ENCODE assay signal across 29 cellular contexts in the genomic region with DNA sequence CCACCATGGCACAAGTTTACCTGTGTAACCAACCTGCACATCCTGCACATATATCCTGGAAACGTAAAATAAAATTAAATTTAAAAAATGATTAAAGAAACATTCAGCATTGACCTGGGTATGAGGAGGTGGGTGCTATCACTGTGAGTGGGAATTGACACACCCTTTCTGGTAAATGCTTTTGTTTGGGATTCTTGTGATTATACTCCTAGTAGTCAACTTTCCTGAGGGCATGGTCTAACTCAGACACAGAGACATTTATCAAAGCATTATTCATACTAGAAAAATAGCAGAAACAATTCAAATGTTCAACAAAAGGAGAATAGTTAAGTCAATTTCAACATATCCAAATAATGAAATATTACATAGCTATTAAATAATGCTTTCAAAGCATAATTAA.
"Had no signal": no experiment of that assay in that cellular context is flagged by ENCODE, and none has a peak within 500 bp of the region (broad histone marks: within the 10 kb centered on the region; RNA-seq: fewer than 3 reads in every experiment).

No MANE protein-coding gene starts in this region.

- H3K27me3 ChIP-seq: brain microvascular endothelial cell, cardiac muscle cell, Peyer's patch had no signal

- H3K36me3 ChIP-seq: brain microvascular endothelial cell, cardiac muscle cell, Peyer's patch had no signal

- DNase-seq: activated B cell treated with CpG ODN at 0.5 μM for 24 hours; activated CD4-positive, alpha-beta memory T cell treated with anti-CD3 and anti-CD28 coated beads for 36 hours; activated CD4-positive, alpha-beta T cell treated with anti-CD3 and anti-CD28 coated beads for 4 hours; activated CD4-positive, alpha-beta T cell treated with anti-CD3 and anti-CD28 coated beads, Interleukin-2, amount 50 U/mL, for 1 hour; activated CD4-positive, CD25-positive, alpha-beta regulatory T cell treated with anti-CD3 and anti-CD28 coated beads, Interleukin-2, amount 50 U/mL, for 72 hours; activated CD8-positive, alpha-beta memory T cell treated with anti-CD3 and anti-CD28 coated beads, Interleukin-2, amount 50 U/mL, for 4 hours; activated naive CD4-positive, alpha-beta T cell treated with anti-CD3 and anti-CD28 coated beads, Interleukin-2, amount 10 ng/mL, durations not matched to agents 7 days and 5 days; activated naive CD8-positive, alpha-beta T cell treated with anti-CD3 and anti-CD28 coated beads, Interleukin-2, amount 50 U/mL, for 24 hours; activated T-cell treated with anti-CD3 and anti-CD28 coated beads for 4 hours; activated T-cell treated with anti-CD3 and anti-CD28 coated beads, Interleukin-2, amount 50 U/mL, for 4 hours; amniotic stem cell; aorta; brain microvascular endothelial cell; Kasumi-1; NCI-H1105 treated with DMSO at 0.1 percent for 48 hours; NCI-H1436; NCI-H1694; NCI-H2029; NCI-H345; NCI-H524 treated with DMSO at 0.1 percent for 48 hours; Peyer's patch; Right ventricle myocardium superior; RPMI8226; SW 1271; T-helper 1 cell; T-helper 2 cell; T-helper 9 cell had no signal

- H3K4me3 ChIP-seq: cardiac muscle cell, Peyer's patch had no signal

- H3K9me3 ChIP-seq: Peyer's patch had no signal

- ATAC-seq: activated naive CD8-positive, alpha-beta T cell treated with anti-CD3 and anti-CD28 coated beads, Interleukin-2, amount 50 U/mL, for 24 hours; activated T-cell treated with anti-CD3 and anti-CD28 coated beads, Interleukin-2, amount 50 U/mL, for 4 hours had no signal

- H3K27ac ChIP-seq: brain microvascular endothelial cell, cardiac muscle cell, Peyer's patch, VCaP had no signal
